10 cellular contexts compared by ENCODE assay signal in the genomic region with DNA sequence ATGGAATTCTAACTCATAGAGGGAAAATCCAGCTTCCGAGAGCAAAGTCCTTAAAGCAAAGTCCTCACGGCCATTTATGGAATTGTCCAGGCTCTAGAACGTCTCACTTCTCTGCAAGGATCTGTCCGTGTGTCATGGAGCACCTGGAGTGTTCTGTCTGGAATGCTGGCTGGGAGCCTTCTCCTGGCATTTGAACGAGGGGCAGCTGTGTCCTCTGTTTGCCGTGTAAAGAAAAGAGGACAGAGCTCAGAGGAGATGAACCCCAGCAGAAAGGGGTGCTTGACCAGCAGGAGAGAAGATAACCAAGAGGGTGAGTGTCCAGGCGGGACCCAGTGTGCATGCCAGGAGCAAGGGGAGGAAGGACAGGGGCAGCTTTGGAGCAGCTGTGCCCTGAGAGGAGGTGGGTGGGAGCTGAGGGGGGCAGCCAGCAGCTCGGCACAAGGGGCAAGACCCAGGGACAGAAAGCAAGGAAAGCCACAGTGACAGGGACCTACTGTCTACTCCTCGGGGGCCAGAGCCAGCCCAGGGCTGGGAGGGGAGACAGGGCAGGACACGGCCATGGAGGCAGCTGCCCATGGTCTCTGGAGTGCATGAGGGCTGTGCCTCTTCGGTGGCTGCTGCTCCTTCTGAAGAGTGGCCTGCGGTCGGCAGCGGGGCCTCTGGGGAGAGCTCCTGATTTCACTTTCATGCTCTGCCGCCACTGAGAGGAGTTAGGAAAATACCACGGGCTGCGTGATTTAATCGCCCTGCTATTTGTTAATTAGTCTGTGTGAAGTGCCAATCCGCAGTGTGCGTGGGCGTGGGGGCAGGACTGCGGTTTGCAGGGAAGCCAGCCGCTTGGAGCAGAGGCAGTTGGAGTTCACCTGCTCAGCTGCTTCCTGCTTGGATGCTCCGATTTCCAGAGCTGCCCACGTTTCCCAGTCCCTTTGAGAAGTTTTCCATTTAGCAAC.
DNase-seq lines count a peak whose midpoint lies in the region; ATAC-seq, FAIRE-seq and TF ChIP-seq lines count a peak whose summit lies in the region.
"Had no signal": no experiment of that assay in that cellular context is flagged by ENCODE, and none has a peak within 500 bp of the region (broad histone marks: within the 10 kb centered on the region; RNA-seq: fewer than 3 reads in every experiment).

No MANE protein-coding gene starts in this region.

- CTCF ChIA-PET in K562 (lab: Yijun Ruan, JAX; ENCODE audit: low intra/inter-chr PET ratio) = no interaction called here

- under 1% methylated on average over 25 of the region's 25 CpGs for WGBS in K562 (ENCODE audit: insufficient coverage, low coverage, missing lambda C conversion rate)

- H3K36me3 ChIP-seq in K562 (ENCODE audit: control insufficient read depth, insufficient read depth, low read length) (no peaks in the 10 kb centered on the region), muscle layer of duodenum (ENCODE audit: control insufficient read depth in 1 of 2, insufficient read depth in 2 of 2, low read length in 2 of 2) (no peaks in the 10 kb centered on the region)
- H3K36me3 ChIP-seq: vagina had no signal

- TF ChIP-seq POLR2A in K562 (conservative IDR thresholded peaks at IDR 0.05) = no peak

- no peak for TF ChIP-seq EP300 in K562 (IDR thresholded peaks at IDR 0.05; ENCODE audit: low read length)

- no peak for TF ChIP-seq RAD21 in K562 (CRISPR knock-in tag; conservative IDR thresholded peaks at IDR 0.05 in 1 of 2, IDR thresholded peaks at IDR 0.05 in 1 of 2)

- no peaks in the 10 kb centered on the region for H3K79me2 ChIP-seq in K562 (ENCODE audit: control insufficient read depth, insufficient read depth, low read length)

- FAIRE-seq in K562 (lab: Jason Lieb, UNC) = no peak
- FAIRE-seq: G401.6 had no signal

- no peak overlapping the region for H3K4me2 ChIP-seq in K562 (ENCODE audit: insufficient read depth, low read length)

- TF ChIP-seq CTCF in K562 (IDR thresholded peaks at IDR 0.05 in 2 of 3, conservative IDR thresholded peaks at IDR 0.05 in 1 of 3; ENCODE audit: insufficient read depth in 2 of 3, low read depth in 1 of 3, low read length in 3 of 3) = no peak

- H3K4me1 ChIP-seq in K562 (replicated peaks in 1 of 2; ENCODE audit: control insufficient read depth in 2 of 2, insufficient read depth in 2 of 2, low read length in 2 of 2) (peaks cover 0 to 5% of the 10 kb centered on the region in 2 experiments; a peak in 1 of 5 replicates), muscle layer of duodenum (ENCODE audit: control insufficient read depth in 1 of 2, insufficient read depth in 2 of 2, low read length in 2 of 2) (no peaks in the 10 kb centered on the region)
- H3K4me1 ChIP-seq: vagina had no signal

- H3K9me3 ChIP-seq in K562 (replicated peaks; ENCODE audit: control insufficient read depth, insufficient read depth, low read depth, low read length) (no peaks in the 10 kb centered on the region; the same call in 1 of the 2 replicates), muscle layer of duodenum (ENCODE audit: control insufficient read depth in 1 of 2, low read length in 2 of 2) (no peaks in the 10 kb centered on the region)
- H3K9me3 ChIP-seq: vagina had no signal

- H3K27ac ChIP-seq in K562 (ENCODE audit: extremely low read depth, low read depth, low read length) (no peak overlapping the region), muscle layer of duodenum (ENCODE audit: low read length) (peak overlapping the region; percentile 86)
- H3K27ac ChIP-seq: vagina had no signal

- no peak overlapping the region for H2AFZ ChIP-seq in K562 (ENCODE audit: low read depth, low read length)

- H3K4me3 ChIP-seq in K562 (no peak overlapping the region), muscle layer of duodenum (ENCODE audit: low read depth in 1 of 2, low read length in 2 of 2) (peak overlapping the region in 1 of 2 donors; percentile 43)
- H3K4me3 ChIP-seq: vagina had no signal

- H4K20me1 ChIP-seq in K562 (replicated peaks; ENCODE audit: control insufficient read depth, insufficient read depth, low read length) = peaks cover 6% of the 10 kb centered on the region; the same call in 1 of the 2 replicates

- H3K9me1 ChIP-seq in K562 (ENCODE audit: control insufficient read depth, insufficient read depth, low read length) = no peaks in the 10 kb centered on the region

- H3K27me3 ChIP-seq in K562 (ENCODE audit: control insufficient read depth in 2 of 2, insufficient read depth in 2 of 2, low read length in 2 of 2) (peaks cover 30 to 70% of the 10 kb centered on the region in 2 experiments), muscle layer of duodenum (ENCODE audit: low read depth, low read length) (no peaks in the 10 kb centered on the region)
- H3K27me3 ChIP-seq: vagina had no signal

- no TSS peak for BruUV-seq in K562 (replicated peaks; lab: Mats Ljungman, UMichigan)

- intact Hi-C loops in K562 (cut with micrococcal nuclease) = no loop called here

- DNase-seq in COLO668 (lab: John Stamatoyannopoulos, UW; ENCODE audit: unreplicated experiment) (peak; percentile 5), NCI-H128 (lab: John Stamatoyannopoulos, UW; ENCODE audit: unreplicated experiment) (peak; percentile 56), K562 (ENCODE audit: extremely low read depth in 1 of 4, low spot score in 3 of 4) (no peak), SIG-M5 (lab: John Stamatoyannopoulos, UW) (no peak), NCI-H2081 treated with DMSO at 0.1 percent for 48 hours (lab: John Stamatoyannopoulos, UW) (no peak), NCI-H1105 treated with DMSO at 0.1 percent for 48 hours (lab: John Stamatoyannopoulos, UW) (no peak)

- no peak overlapping the region for H3K9ac ChIP-seq in K562 (ENCODE audit: insufficient read depth in 1 of 2, low read depth in 2 of 2, low read length in 2 of 2)

- no peak for ATAC-seq in K562
- ATAC-seq in HG02885 (IDR thresholded peaks at IDR 0.05; ENCODE audit: poor library complexity, unreplicated experiment) = no peak

- POLR2A ChIA-PET in K562 (lab: Yijun Ruan, JAX) = interaction anchor here (0.8 to 1.0 kb wide), 2 partner anchors 10 to 425 kb away, joined by 3 to 7 read pairs; no protein-coding TSS in a partner anchor

- in situ Hi-C loops in K562 (cut with MboI) = no loop called here

TF ChIP-seq in K562, 482 proteins besides CTCF, POLR2A, EP300 and RAD21:
- no peak for TF ChIP-seq RBM39 (optimal IDR thresholded peaks at IDR 0.05; ENCODE audit: low read depth, low read length)
- no peak for TF ChIP-seq HSF4 (CRISPR knock-in tag; IDR thresholded peaks at IDR 0.05; ENCODE audit: borderline replicate concordance)
- TF ChIP-seq EGR1 (conservative IDR thresholded peaks at IDR 0.05) = peak; percentile 77
- TF ChIP-seq, protein P1, sequence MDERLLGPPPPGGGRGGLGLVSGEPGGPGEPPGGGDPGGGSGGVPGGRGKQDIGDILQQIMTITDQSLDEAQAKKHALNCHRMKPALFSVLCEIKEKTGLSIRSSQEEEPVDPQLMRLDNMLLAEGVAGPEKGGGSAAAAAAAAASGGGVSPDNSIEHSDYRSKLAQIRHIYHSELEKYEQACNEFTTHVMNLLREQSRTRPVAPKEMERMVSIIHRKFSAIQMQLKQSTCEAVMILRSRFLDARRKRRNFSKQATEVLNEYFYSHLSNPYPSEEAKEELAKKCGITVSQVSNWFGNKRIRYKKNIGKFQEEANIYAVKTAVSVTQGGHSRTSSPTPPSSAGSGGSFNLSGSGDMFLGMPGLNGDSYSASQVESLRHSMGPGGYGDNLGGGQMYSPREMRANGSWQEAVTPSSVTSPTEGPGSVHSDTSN (CRISPR knock-in tag; IDR thresholded peaks at IDR 0.05; ENCODE audit: low read depth) = no peak
- TF ChIP-seq, protein P1 (tag; conservative IDR thresholded peaks at IDR 0.05; ENCODE audit: low read depth) = no peak
- TF ChIP-seq, protein P2, sequence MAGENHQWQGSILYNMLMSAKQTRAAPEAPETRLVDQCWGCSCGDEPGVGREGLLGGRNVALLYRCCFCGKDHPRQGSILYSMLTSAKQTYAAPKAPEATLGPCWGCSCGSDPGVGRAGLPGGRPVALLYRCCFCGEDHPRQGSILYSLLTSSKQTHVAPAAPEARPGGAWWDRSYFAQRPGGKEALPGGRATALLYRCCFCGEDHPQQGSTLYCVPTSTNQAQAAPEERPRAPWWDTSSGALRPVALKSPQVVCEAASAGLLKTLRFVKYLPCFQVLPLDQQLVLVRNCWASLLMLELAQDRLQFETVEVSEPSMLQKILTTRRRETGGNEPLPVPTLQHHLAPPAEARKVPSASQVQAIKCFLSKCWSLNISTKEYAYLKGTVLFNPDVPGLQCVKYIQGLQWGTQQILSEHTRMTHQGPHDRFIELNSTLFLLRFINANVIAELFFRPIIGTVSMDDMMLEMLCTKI (IDR thresholded peaks at IDR 0.05; ENCODE audit: partially characterized antibody) = no peak

Comparison
In these comparisons a context has a peak if more than half of its experiments do, and no peak if none do; other contexts are left out.
1. DNase-seq: peak in COLO668 (single experiment) and NCI-H128 (single experiment); none in K562 (0 of 4), SIG-M5 (single experiment), NCI-H2081 treated with DMSO at 0.1 percent for 48 hours (single experiment) and NCI-H1105 treated with DMSO at 0.1 percent for 48 hours (single experiment).